ENCODE assay signal across 8 cellular contexts in genomic region chr20:33730946-33731692, GRCh38. TPM values are rescaled to one million over a fixed set of nuclear protein-coding genes. Genes with fewer than 3 reads are reported as not detected.
DNase-seq lines count a peak whose midpoint lies in the region; ATAC-seq and TF ChIP-seq lines count a peak whose summit lies in the region.

No MANE protein-coding gene starts in this region.

- peaks cover 2% of the 10 kb centered on the region for H3K9me3 ChIP-seq in mesenchymal stem cell (ENCODE audit: control insufficient read depth, low read length)
- peaks cover 0 to 2% (median 0%) of the 10 kb centered on the region in 4 donors for H3K9me3 ChIP-seq in upper lobe of left lung

- peak overlapping the region; percentile 93 for H3K9ac ChIP-seq in mesenchymal stem cell (ENCODE audit: low read length)

- H3K27ac ChIP-seq in mesenchymal stem cell (ENCODE audit: low read length, poor library complexity, severe bottlenecking) (peak overlapping the region; percentile 63), upper lobe of left lung (peak overlapping the region; percentile 87 to 94 (median 92))

- H3K4me2 ChIP-seq in mesenchymal stem cell (ENCODE audit: low read length, poor library complexity, severe bottlenecking) = peak overlapping the region; percentile 76

- peak overlapping the region in 1 of 2 experiments; percentile 75 for H3K4ac ChIP-seq in mesenchymal stem cell (ENCODE audit: low read depth in 1 of 2, low read length in 2 of 2)

- H3K36me3 Mint-ChIP-seq in activated T-cell treated with anti-CD3 and anti-CD28 coated beads, Interleukin-2, amount 50 U/mL, for 4 hours (ENCODE audit: insufficient read depth) = peaks cover 4% of the 10 kb centered on the region
- H3K36me3 Mint-ChIP-seq in MCF 10A (ENCODE audit: insufficient read depth, unreplicated experiment) = no peaks in the 10 kb centered on the region

- peak overlapping the region; percentile 91 for H3K27ac Mint-ChIP-seq in MCF 10A (ENCODE audit: low read depth, unreplicated experiment)

- ATAC-seq in activated T-cell treated with anti-CD3 and anti-CD28 coated beads, Interleukin-2, amount 50 U/mL, for 4 hours = no peak
- no peak for ATAC-seq in upper lobe of left lung (ENCODE audit: low FRiP score in 2 of 2)
- ATAC-seq in GM21528 (IDR thresholded peaks at IDR 0.05; ENCODE audit: low FRiP score, unreplicated experiment) = no peak
- ATAC-seq in GM19324 (IDR thresholded peaks at IDR 0.05; ENCODE audit: low FRiP score, unreplicated experiment) = no peak

- peak overlapping the region; percentile 22 for H4K91ac ChIP-seq in mesenchymal stem cell (ENCODE audit: low read length)

- WGBS in mesenchymal stem cell = 86% methylated on average over 17 of the region's 18 CpGs
- WGBS in upper lobe of left lung, 2 donors = 80 to 88% methylated on average over 18 of the region's 18 CpGs

- no peak for TF ChIP-seq EP300 in upper lobe of left lung (IDR thresholded peaks at IDR 0.05)

- POLR2A ChIA-PET in MCF 10A (lab: Yijun Ruan, JAX) = interaction anchor here (1.9 to 4.7 kb wide), 4 partner anchors 11 to 263 kb away, joined by 9 to 63 read pairs (median 14); partner anchors contain the start of genes ACTL10, CHMP4B, PXMP4 and RALY

- no peak for TF ChIP-seq CTCF in MCF 10A (IDR thresholded peaks at IDR 0.05; ENCODE audit: unreplicated experiment)
- TF ChIP-seq CTCF in upper lobe of left lung (IDR thresholded peaks at IDR 0.05) = no peak

- no peaks in the 10 kb centered on the region for H3K27me3 Mint-ChIP-seq in activated T-cell treated with anti-CD3 and anti-CD28 coated beads, Interleukin-2, amount 50 U/mL, for 4 hours (ENCODE audit: low read depth)
- no peaks in the 10 kb centered on the region for H3K27me3 Mint-ChIP-seq in MCF 10A (ENCODE audit: insufficient read depth, unreplicated experiment)

- H2BK15ac ChIP-seq in mesenchymal stem cell (ENCODE audit: low read depth, poor library complexity, severe bottlenecking) = peak overlapping the region; percentile 9

- peaks cover 3% of the 10 kb centered on the region for H3K79me1 ChIP-seq in mesenchymal stem cell (replicated peaks; ENCODE audit: low read length, poor library complexity, severe bottlenecking)

- TF ChIP-seq POLR2A in upper lobe of left lung (IDR thresholded peaks at IDR 0.05) = no peak

- H2BK5ac ChIP-seq in mesenchymal stem cell (ENCODE audit: low read depth, low read length, poor library complexity, severe bottlenecking) = no peak overlapping the region

- no peak overlapping the region for H2BK120ac ChIP-seq in mesenchymal stem cell (ENCODE audit: low read depth, low read length)

- intact Hi-C loops in MCF 10A (cut with micrococcal nuclease) = loop anchor here (2.0 to 10.0 kb wide), 4 partner anchors 56 to 276 kb away; partner anchors contain the start of genes ACTL10 and CHMP4B

- peak overlapping the region; percentile 59 to 89 for H2BK12ac ChIP-seq in mesenchymal stem cell (ENCODE audit: low read length in 2 of 2)

- CTCF ChIA-PET in MCF 10A (lab: Yijun Ruan, JAX) = interaction anchor here (0.6 to 0.7 kb wide), 2 partner anchors 8 to 110 kb away, joined by 3 read pairs; no protein-coding TSS in a partner anchor

- H3K36me3 ChIP-seq in mesenchymal stem cell (ENCODE audit: control insufficient read depth in 1 of 2, insufficient read depth in 2 of 2, low read depth in 1 of 2, low read length in 2 of 2) (no peaks in the 10 kb centered on the region), upper lobe of left lung (no peaks in the 10 kb centered on the region)

- H3K23ac ChIP-seq in mesenchymal stem cell (ENCODE audit: low read length in 2 of 2) = no peak overlapping the region

- peaks cover 21% of the 10 kb centered on the region for H3K4me1 Mint-ChIP-seq in activated T-cell treated with anti-CD3 and anti-CD28 coated beads, Interleukin-2, amount 50 U/mL, for 4 hours (ENCODE audit: low read depth)
- peaks cover 20% of the 10 kb centered on the region for H3K4me1 Mint-ChIP-seq in MCF 10A (ENCODE audit: insufficient read depth, unreplicated experiment)

- H3K9me3 Mint-ChIP-seq in activated T-cell treated with anti-CD3 and anti-CD28 coated beads, Interleukin-2, amount 50 U/mL, for 4 hours = peaks cover 1% of the 10 kb centered on the region
- H3K9me3 Mint-ChIP-seq in MCF 10A (ENCODE audit: unreplicated experiment) = peaks cover 1% of the 10 kb centered on the region

- BruUV-seq in MCF 10A (replicated peaks; lab: Mats Ljungman, UMichigan) = no TSS peak

- peak overlapping the region; percentile 25 for H4K8ac ChIP-seq in mesenchymal stem cell (ENCODE audit: low read length)

- peak overlapping the region; percentile 83 for H3K4me3 Mint-ChIP-seq in activated T-cell treated with anti-CD3 and anti-CD28 coated beads, Interleukin-2, amount 50 U/mL, for 4 hours
- H3K4me3 Mint-ChIP-seq in MCF 10A (ENCODE audit: unreplicated experiment) = peak overlapping the region; percentile 86

- H2AFZ ChIP-seq in mesenchymal stem cell (ENCODE audit: low read depth, low read length) = peak overlapping the region; percentile 79

- peak overlapping the region in 1 of 2 experiments; percentile 84 for H3K18ac ChIP-seq in mesenchymal stem cell (ENCODE audit: low read depth in 1 of 2, low read length in 2 of 2)

- DNase-seq in activated T-cell treated with anti-CD3 and anti-CD28 coated beads, Interleukin-2, amount 50 U/mL, for 4 hours = no peak
- DNase-seq in activated T-cell treated with anti-CD3 and anti-CD28 coated beads for 4 hours (no peak), MCF 10A (ENCODE audit: unreplicated experiment) (no peak), mesenchymal stem cell (no peak), upper lobe of left lung (no peak), NCI-H2227 treated with DMSO at 0.1 percent for 48 hours (lab: John Stamatoyannopoulos, UW) (no peak)

- H3K4me3 ChIP-seq in mesenchymal stem cell (ENCODE audit: insufficient read depth in 1 of 2, low read depth in 1 of 2, low read length in 2 of 2) (peak overlapping the region; percentile 60 to 83), upper lobe of left lung (peak overlapping the region in 3 of 4 donors; percentile 50 to 75 (median 69))

- H2AK5ac ChIP-seq in mesenchymal stem cell (ENCODE audit: low read length, severe bottlenecking) = peak overlapping the region; percentile 2

- H3K14ac ChIP-seq in mesenchymal stem cell (ENCODE audit: low read length in 2 of 2) = peak overlapping the region in 1 of 2 experiments; percentile 18

- H3K4me1 ChIP-seq in mesenchymal stem cell (ENCODE audit: control insufficient read depth, insufficient read depth, low read depth, low read length) (peaks cover 27% of the 10 kb centered on the region), upper lobe of left lung (peaks cover 25 to 41% (median 31%) of the 10 kb centered on the region in 4 donors)

- no peaks in the 10 kb centered on the region for H3K27me3 ChIP-seq in mesenchymal stem cell (ENCODE audit: control insufficient read depth in 1 of 2, insufficient read depth in 1 of 2, low read length in 2 of 2)
- H3K27me3 ChIP-seq in upper lobe of left lung = no peaks in the 10 kb centered on the region

RNA-seq across cellular contexts. Expression of gene ZNF341, which starts 0.7 kb away (rescaled TPM):
- 1 to 10 TPM; 4.8 to 6.0 (median 5.2) TPM for total RNA-seq in activated T-cell treated with anti-CD3 and anti-CD28 coated beads, Interleukin-2, amount 50 U/mL, for 4 hours
- 2.0 and 2.5 TPM in 2 replicates for total RNA-seq in MCF 10A (2022)
- 1.4 TPM for polyA plus RNA-seq in mesenchymal stem cell (2013, experiment 1 of 2)
- 1.5 TPM for polyA plus RNA-seq in mesenchymal stem cell (2013, experiment 2 of 2)
- total RNA-seq in upper lobe of left lung = 10 to 100 TPM in 1 of 6 donors, 1 to 10 TPM in 5; 2.0 to 17.8 (median 5.0) TPM

RNA-seq across cellular contexts. Expression of gene PXMP4, which starts 11.0 kb away (rescaled TPM):
- total RNA-seq in activated T-cell treated with anti-CD3 and anti-CD28 coated beads, Interleukin-2, amount 50 U/mL, for 4 hours = 1 to 10 TPM; 4.2 to 4.9 (median 4.4) TPM
- total RNA-seq in MCF 10A (2022) (3.9 and 5.2 TPM in 2 replicates), upper lobe of left lung (10 to 100 TPM; 18.4 to 80.2 (median 29.8) TPM)
- 3.2 TPM for polyA plus RNA-seq in mesenchymal stem cell (2013, experiment 1 of 2)
- polyA plus RNA-seq in mesenchymal stem cell (2013, experiment 2 of 2) = 2.7 TPM

RNA-seq across cellular contexts. Expression of gene E2F1, which starts 44.9 kb away (rescaled TPM):
- total RNA-seq in activated T-cell treated with anti-CD3 and anti-CD28 coated beads, Interleukin-2, amount 50 U/mL, for 4 hours = 10 to 100 TPM; 57.5 to 60.2 (median 57.6) TPM
- total RNA-seq in MCF 10A (2022) (1.4 and 3.7 TPM in 2 replicates), upper lobe of left lung (10 to 100 TPM in 1 of 6 donors, 1 to 10 TPM in 5; 5.5 to 12.9 (median 6.8) TPM)
- 2.2 TPM for polyA plus RNA-seq in mesenchymal stem cell (2013, experiment 1 of 2)
- 2.1 TPM for polyA plus RNA-seq in mesenchymal stem cell (2013, experiment 2 of 2)

RNA-seq across cellular contexts. Expression of gene NECAB3, which starts 56.9 kb away (rescaled TPM):
- total RNA-seq in activated T-cell treated with anti-CD3 and anti-CD28 coated beads, Interleukin-2, amount 50 U/mL, for 4 hours = 10 to 100 TPM in 1 of 3 donors, 1 to 10 TPM in 2; 8.0 to 11.8 (median 9.7) TPM
- total RNA-seq in MCF 10A (2022) (13.0 and 15.1 TPM in 2 replicates), upper lobe of left lung (100 to 1,000 TPM in 2 of 6 donors, 10 to 100 TPM in 4; 43.4 to 309 (median 90.6) TPM)
- polyA plus RNA-seq in mesenchymal stem cell (2013, experiment 1 of 2) = 13.7 TPM
- 12.4 TPM for polyA plus RNA-seq in mesenchymal stem cell (2013, experiment 2 of 2)

Comparison
In these comparisons a context has a peak if more than half of its experiments do, and no peak if none do; other contexts are left out.
1. RNA of gene E2F1, which starts 44.9 kb away (total RNA-seq): 57.5 to 60.2 TPM in activated T-cell treated with anti-CD3 and anti-CD28 coated beads, Interleukin-2, amount 50 U/mL, for 4 hours; 5.5 to 12.9 TPM in upper lobe of left lung and 1.4 to 3.7 TPM in MCF 10A; every median in the first group is over 4 times any median in the second.